ENCODE assay signal across 2 cellular contexts in genomic region chr4:188463909-188464308, GRCh38.
TF ChIP-seq lines count a peak whose summit lies in the region.

No MANE protein-coding gene starts in this region.

TF ChIP-seq in HepG2, 621 proteins besides CTCF, POLR2A, EP300 and RAD21 (continued from another document):
- no peak for TF ChIP-seq ZNF276 (CRISPR knock-in tag; IDR thresholded peaks at IDR 0.05; ENCODE audit: low read depth)
- TF ChIP-seq ZNF124 (CRISPR knock-in tag; IDR thresholded peaks at IDR 0.05), result peak; percentile 96
- no peak for TF ChIP-seq YEATS2 (CRISPR knock-in tag; IDR thresholded peaks at IDR 0.05; ENCODE audit: borderline replicate concordance)
- TF ChIP-seq HNF1A (IDR thresholded peaks at IDR 0.05; ENCODE audit: low read depth), result no peak
- no peak for TF ChIP-seq HNF1A (CRISPR knock-in tag; IDR thresholded peaks at IDR 0.05; ENCODE audit: borderline replicate concordance)
- no peak for TF ChIP-seq ZNF446 (CRISPR knock-in tag; IDR thresholded peaks at IDR 0.05)
- no peak for TF ChIP-seq FLYWCH1 (CRISPR knock-in tag; IDR thresholded peaks at IDR 0.05)
- TF ChIP-seq ZNF639 (CRISPR knock-in tag; conservative IDR thresholded peaks at IDR 0.05), result no peak

TF ChIP-seq in K562, 482 proteins besides CTCF, POLR2A, EP300 and RAD21 (continued from another document):
- no peak for TF ChIP-seq STAT6 (CRISPR knock-in tag; IDR thresholded peaks at IDR 0.05)
- no peak for TF ChIP-seq ATF1 (CRISPR knock-in tag; IDR thresholded peaks at IDR 0.05)
- TF ChIP-seq ATF1 (tag; IDR thresholded peaks at IDR 0.05), result no peak
